ENCODE assay signal across 8 cellular contexts in the genomic region with DNA sequence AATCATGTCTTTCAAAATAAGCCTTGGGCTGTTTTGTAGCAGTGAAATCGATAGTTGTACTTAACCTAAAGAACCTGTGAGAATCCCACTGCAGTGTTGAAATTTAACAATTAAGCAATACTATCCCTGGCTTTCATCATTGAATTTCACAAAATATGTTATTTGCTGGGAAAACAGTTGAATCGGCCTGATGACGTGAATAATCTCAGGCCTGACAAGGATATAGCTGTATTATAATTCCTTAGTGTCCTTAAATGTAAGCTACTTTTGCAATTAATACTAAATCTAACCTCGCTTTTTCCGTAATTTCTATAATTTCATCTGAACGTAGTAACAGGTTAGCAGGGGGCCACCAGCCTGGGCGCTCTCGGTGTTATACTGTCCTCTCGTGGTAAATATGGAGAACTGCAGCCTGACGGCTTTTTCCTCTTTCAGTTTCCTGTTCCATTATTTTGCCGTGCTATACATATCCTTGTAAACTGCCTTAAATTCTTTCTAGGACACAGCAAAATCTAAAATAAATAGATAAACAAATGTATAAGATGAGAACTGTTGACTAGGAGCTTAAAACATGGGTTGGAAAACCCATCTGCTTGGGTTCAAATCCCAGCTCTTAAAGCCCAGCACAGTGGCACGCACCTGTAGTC. TPM values are rescaled to one million over a fixed set of nuclear protein-coding genes. Genes with fewer than 3 reads are reported as not detected.
DNase-seq lines count a peak whose midpoint lies in the region; ATAC-seq, FAIRE-seq and TF ChIP-seq lines count a peak whose summit lies in the region.

No MANE protein-coding gene starts in this region.

- no peak for TF ChIP-seq POLR2A in GM12891 (IDR thresholded peaks at IDR 0.05; ENCODE audit: low read depth, low read length)

- WGBS in mammary epithelial cell (ENCODE audit: low coverage, missing lambda C conversion rate) = 17% methylated on average over 12 of the region's 12 CpGs

- in situ Hi-C loops in mammary epithelial cell (cut with MboI; ENCODE audit: low sequenced_read_pairs in 2 of 2) = loop anchor here (10.0 to 25.0 kb wide), 2 partner anchors 689 to 691 kb away; no protein-coding TSS in a partner anchor

- no peaks in the 10 kb centered on the region for H3K79me2 ChIP-seq in mammary epithelial cell (ENCODE audit: insufficient read depth, low read length)

- no peaks in the 10 kb centered on the region for H4K20me1 ChIP-seq in mammary epithelial cell (ENCODE audit: insufficient read depth, low read length)

- DNase-seq in GM12891 (ENCODE audit: insufficient read length, low spot score) (peak; percentile 19), NCI-H146 treated with DMSO at 0.1 percent for 48 hours (lab: John Stamatoyannopoulos, UW; ENCODE audit: unreplicated experiment) (peak; percentile 61), mammary epithelial cell (no peak), kidney tubule cell (ENCODE audit: low spot score) (peak; percentile 70)
- peak; percentile 57 to 65 for DNase-seq in stimulated activated CD4-positive, alpha-beta T cell treated with anti-CD3 and anti-CD28 coated beads, Interleukin-2, amount 100 ng/mL, for 24 hours

- peak overlapping the region; percentile 9; the same call in 1 of the 2 replicates for H3K27ac ChIP-seq in VCaP
- no peak overlapping the region for H3K27ac ChIP-seq in mammary epithelial cell (ENCODE audit: insufficient read depth, low read depth, low read length)

- no peaks in the 10 kb centered on the region for H3K4me1 ChIP-seq in mammary epithelial cell (ENCODE audit: insufficient read depth, low read length)

- H3K9me3 ChIP-seq in mammary epithelial cell (replicated peaks; ENCODE audit: insufficient read depth, low read length) = no peaks in the 10 kb centered on the region

- H2AFZ ChIP-seq in mammary epithelial cell (ENCODE audit: low read depth, low read length) = no peak overlapping the region

- no peak overlapping the region for H3K4me3 ChIP-seq in mammary epithelial cell (replicated peaks in 1 of 3; ENCODE audit: insufficient read depth in 1 of 3, low read depth in 2 of 3, low read length in 3 of 3)

- BruUV-seq in mammary epithelial cell (replicated peaks; lab: Mats Ljungman, UMichigan) = no TSS peak

- TF ChIP-seq CTCF in VCaP (conservative IDR thresholded peaks at IDR 0.05) (peak; percentile 100), mammary epithelial cell (conservative IDR thresholded peaks at IDR 0.05 in 1 of 2, IDR thresholded peaks at IDR 0.05 in 1 of 2; ENCODE audit: extremely low read depth in 1 of 2, insufficient read depth in 1 of 2, low read depth in 1 of 2, low read length in 2 of 2) (peak; percentile 100)

- ATAC-seq in HG02610 (IDR thresholded peaks at IDR 0.05; ENCODE audit: unreplicated experiment) (peak; percentile 76), GM18519 (IDR thresholded peaks at IDR 0.05; ENCODE audit: low FRiP score, unreplicated experiment) (no peak)

- dilution Hi-C loops in mammary epithelial cell (cut with HindIII; ENCODE audit: low sequenced_read_pairs) = no loop called here

- peak overlapping the region; percentile 55 for H3K4me2 ChIP-seq in mammary epithelial cell (ENCODE audit: insufficient read depth, low read depth, low read length)

- no peak for FAIRE-seq in GM12891 (lab: Jason Lieb, UNC)

- no peak overlapping the region for H3K9ac ChIP-seq in mammary epithelial cell (ENCODE audit: insufficient read depth, low read length)

- intact Hi-C loops in mammary epithelial cell (cut with micrococcal nuclease) = loop anchor here (1.0 to 2.0 kb wide), 6 partner anchors 91 to 720 kb away; no protein-coding TSS in a partner anchor

- CTCF ChIA-PET in mammary epithelial cell (lab: Charles Lee; ENCODE audit: low non-redundant PET) = interaction anchor here (0.6 to 0.9 kb wide), 2 partner anchors 323 to 690 kb away, joined by 3 to 8 read pairs; no protein-coding TSS in a partner anchor

- no peaks in the 10 kb centered on the region for H3K36me3 ChIP-seq in mammary epithelial cell (ENCODE audit: insufficient read depth, low read length)

- no peaks in the 10 kb centered on the region for H3K27me3 ChIP-seq in mammary epithelial cell (ENCODE audit: insufficient read depth, low read length)

TF ChIP-seq in GM12891, 5 proteins besides CTCF, POLR2A, EP300 and RAD21:
- TF ChIP-seq POU2F2 (IDR thresholded peaks at IDR 0.05; ENCODE audit: low read depth, low read length) (no peak), SPI1 (IDR thresholded peaks at IDR 0.05; ENCODE audit: low read depth, low read length) (no peak), TAF1 (IDR thresholded peaks at IDR 0.05; ENCODE audit: low read depth, low read length) (no peak)
TF ChIP-seq in GM12891: peak in this region for 0.

RNA-seq across cellular contexts. Expression of a gene that starts 24.0 kb away (rescaled TPM):
- 13.1 TPM for polyA plus RNA-seq in GM12891 (2012; ENCODE audit: low read depth, missing spikeins)
- total RNA-seq in mammary epithelial cell = 1 to 10 TPM; 2.0 to 7.3 TPM
- 13.2 TPM for polyA plus RNA-seq in mammary epithelial cell
- 7.3 TPM for polyA minus RNA-seq in mammary epithelial cell
